Comparison of ENCODE assay signal across 1 cellular context in genomic region chr18:25817571-25818237, GRCh38.
TF ChIP-seq lines count a peak whose summit lies in the region.

No MANE protein-coding gene starts in this region.

TF ChIP-seq in GM23338, 12 proteins besides CTCF, POLR2A, EP300 and RAD21 (continued from another document):
- no peak for TF ChIP-seq ZNF462 (CRISPR knock-in tag; IDR thresholded peaks at IDR 0.05)
- no peak for TF ChIP-seq NANOG (IDR thresholded peaks at IDR 0.05; ENCODE audit: borderline replicate concordance)
- TF ChIP-seq STAT1 (IDR thresholded peaks at IDR 0.05; ENCODE audit: unreplicated experiment), result no peak
- no peak for TF ChIP-seq EZH2phosphoT487 (IDR thresholded peaks at IDR 0.05; ENCODE audit: unreplicated experiment)
- TF ChIP-seq ZNF114 (CRISPR knock-in tag; IDR thresholded peaks at IDR 0.05), result no peak
- no peak for TF ChIP-seq EZH2 (IDR thresholded peaks at IDR 0.05; ENCODE audit: low read depth, unreplicated experiment)
- TF ChIP-seq CREB1 (CRISPR knock-in tag; IDR thresholded peaks at IDR 0.05; ENCODE audit: low read depth), result no peak
- no peak for TF ChIP-seq ZNF331 (CRISPR knock-in tag; IDR thresholded peaks at IDR 0.05; ENCODE audit: low read depth)
- no peak for TF ChIP-seq JUNB (IDR thresholded peaks at IDR 0.05; ENCODE audit: unreplicated experiment)
- no peak for TF ChIP-seq REST (IDR thresholded peaks at IDR 0.05; ENCODE audit: unreplicated experiment)
